Comparison of ENCODE assay signal across 8 cellular contexts in genomic region chr5:139647406-139648204, GRCh38. TPM values are rescaled to one million over a fixed set of nuclear protein-coding genes. Genes with fewer than 3 reads are reported as not detected.
DNase-seq lines count a peak whose midpoint lies in the region; ATAC-seq, FAIRE-seq and TF ChIP-seq lines count a peak whose summit lies in the region.

No MANE protein-coding gene starts in this region.

- no peaks in the 10 kb centered on the region for H3K9me3 ChIP-seq in SU-DHL-6 (ENCODE audit: insufficient read depth, low read length)
- no peaks in the 10 kb centered on the region for H3K9me3 ChIP-seq in heart left ventricle
- no peaks in the 10 kb centered on the region for H3K9me3 ChIP-seq in sigmoid colon

- H4K20me1 ChIP-seq in SU-DHL-6 (ENCODE audit: low read depth, low read length), result peaks cover 4% of the 10 kb centered on the region; the same call in 1 of the 2 replicates

- H3K4me2 ChIP-seq in SU-DHL-6 (ENCODE audit: low read depth, low read length, poor library complexity, severe bottlenecking), result peak overlapping the region; percentile 69

- no peak for TF ChIP-seq POLR2A in heart left ventricle (IDR thresholded peaks at IDR 0.05)
- TF ChIP-seq POLR2A in sigmoid colon (IDR thresholded peaks at IDR 0.05), result no peak

- TF ChIP-seq CTCF in SU-DHL-6 (IDR thresholded peaks at IDR 0.05; ENCODE audit: insufficient read depth, low read length, poor library complexity, severe bottlenecking), result no peak
- no peak for TF ChIP-seq CTCF in heart left ventricle (IDR thresholded peaks at IDR 0.05)
- TF ChIP-seq CTCF in sigmoid colon (IDR thresholded peaks at IDR 0.05), result no peak

- H3K9ac ChIP-seq in SU-DHL-6 (ENCODE audit: low read length), result peak overlapping the region; percentile 83

- H3K27ac ChIP-seq in SU-DHL-6 (ENCODE audit: low read depth, low read length) (peak overlapping the region; percentile 93; the same call in 1 of the 2 replicates), heart left ventricle (peak overlapping the region in 5 of 12 donors; percentile 82 to 98 (median 94)), sigmoid colon (peak overlapping the region; percentile 92 to 95 (median 94))

- peak overlapping the region; percentile 35 for H2AFZ ChIP-seq in SU-DHL-6 (ENCODE audit: low read depth, low read length, severe bottlenecking)

- peak; percentile 8 for FAIRE-seq in GM19239 (lab: Jason Lieb, UNC)

- H3K4me3 ChIP-seq in SU-DHL-6 (ENCODE audit: insufficient read depth, low read length, poor library complexity, severe bottlenecking), result peak overlapping the region; percentile 75
- H3K4me3 ChIP-seq in heart left ventricle, result peak overlapping the region in 11 of 12 donors; percentile 60 to 99 (median 96)
- H3K4me3 ChIP-seq in sigmoid colon, result peak overlapping the region; percentile 65 to 92 (median 76)

- ATAC-seq in heart left ventricle, result no peak
- no peak for ATAC-seq in HG03280 (IDR thresholded peaks at IDR 0.05; ENCODE audit: unreplicated experiment)

- intact Hi-C loops in heart left ventricle (cut with DNase I) (loop anchor here in 3 of 10 donors (1.0 to 2.0 kb wide), 3 partner anchors 9 to 37 kb away; no protein-coding TSS in a partner anchor), sigmoid colon (cut with DNase I) (loop anchor here (1.0 kb wide), 1 partner anchor 9 kb away; no protein-coding TSS in a partner anchor)

- no peak for DNase-seq in GM19239 (ENCODE audit: insufficient read length, low spot score)
- DNase-seq in heart left ventricle, result peak in 2 of 5 donors; percentile 25 to 29
- peak; percentile 62 for DNase-seq in sigmoid colon
- no peak for DNase-seq in NCI-H146 treated with DMSO at 0.1 percent for 48 hours (lab: John Stamatoyannopoulos, UW; ENCODE audit: unreplicated experiment)
- DNase-seq in AG20443 (ENCODE audit: low spot score), result no peak
- DNase-seq in NOMO-1 treated with DMSO at 0.1 percent for 48 hours (lab: John Stamatoyannopoulos, UW; ENCODE audit: unreplicated experiment), result no peak

- H3K9me2 ChIP-seq in SU-DHL-6 (replicated peaks; ENCODE audit: insufficient read depth, low read length), result no peaks in the 10 kb centered on the region

- H3K36me3 ChIP-seq in SU-DHL-6 (ENCODE audit: low read length) (no peaks in the 10 kb centered on the region), heart left ventricle (no peaks in the 10 kb centered on the region), sigmoid colon (no peaks in the 10 kb centered on the region)

- peaks cover 14% of the 10 kb centered on the region for H3F3A ChIP-seq in SU-DHL-6 (ENCODE audit: insufficient read depth)

- TF ChIP-seq EP300 in sigmoid colon (IDR thresholded peaks at IDR 0.05), result no peak

- H3K27me3 ChIP-seq in SU-DHL-6 (ENCODE audit: low read length), result no peaks in the 10 kb centered on the region
- peaks cover 0 to 9% (median 0%) of the 10 kb centered on the region in 9 donors for H3K27me3 ChIP-seq in heart left ventricle
- peaks cover 0 to 20% (median 0%) of the 10 kb centered on the region in 3 donors for H3K27me3 ChIP-seq in sigmoid colon

- H3K79me2 ChIP-seq in SU-DHL-6 (ENCODE audit: insufficient read depth, low read length), result peaks cover 44% of the 10 kb centered on the region

- H3K4me1 ChIP-seq in heart left ventricle, result peaks cover 0 to 56% (median 32%) of the 10 kb centered on the region in 12 donors
- peaks cover 0 to 63% (median 55%) of the 10 kb centered on the region in 4 donors for H3K4me1 ChIP-seq in sigmoid colon

- 21 to 26% (median 22%) methylated on average over 41 to 48 of the region's 48 CpGs for WGBS in heart left ventricle, 4 donors
- WGBS in sigmoid colon, 2 donors, result 19 to 20% methylated on average over 48 of the region's 48 CpGs

RNA-seq across cellular contexts. Expression of gene CXXC5, which starts 0.5 kb away (rescaled TPM):
- 10 to 100 TPM; 29.8 to 74.6 (median 36.3) TPM for total RNA-seq in heart left ventricle
- 10 to 100 TPM; 32.8 to 44.5 TPM for polyA plus RNA-seq in heart left ventricle
- total RNA-seq in sigmoid colon, result 10 to 100 TPM; 16.7 to 25.3 (median 18.5) TPM
- polyA plus RNA-seq in sigmoid colon, result 10 to 100 TPM; 15.7 to 30.0 (median 28.1) TPM
